8 cellular contexts compared by ENCODE assay signal in genomic region chr10:84194424-84195043, GRCh38. TPM values are rescaled to one million over a fixed set of nuclear protein-coding genes. Genes with fewer than 3 reads are reported as not detected.
DNase-seq lines count a peak whose midpoint lies in the region; ATAC-seq and TF ChIP-seq lines count a peak whose summit lies in the region.

TSS of gene CDHR1 (plus strand) at chr10:84194537. CDS start at chr10:84194761, 224 bp downstream.

- intact Hi-C loops in colonic mucosa (cut with DNase I) = no loop called here

- H3K23ac ChIP-seq in mesendoderm (ENCODE audit: low read length) = peak within 1 kb of the TSS; percentile 89

- H3K4me2 ChIP-seq in mesendoderm (ENCODE audit: low read length) = peak within 1 kb of the TSS; percentile 94

- no peak within 1 kb of the TSS for H2AK5ac ChIP-seq in mesendoderm (ENCODE audit: low read length)

- peak within 1 kb of the TSS; percentile 81 for H3K56ac ChIP-seq in mesendoderm (ENCODE audit: low read length)

- no peaks in the 10 kb centered on the region for H3K79me2 ChIP-seq in mesendoderm (ENCODE audit: control insufficient read depth, insufficient read depth, low read length)

- H3K9me3 Mint-ChIP-seq in T-cell = no peaks in the 10 kb centered on the region
- no peaks in the 10 kb centered on the region for H3K9me3 Mint-ChIP-seq in stimulated activated effector memory CD8-positive, alpha-beta T cell treated with anti-CD3 and anti-CD28 coated beads, Interleukin-12 subunit alpha, Interleukin-12 subunit beta, amount 100 ng/mL, for 72 hours

- H3K4me1 Mint-ChIP-seq in T-cell = peaks cover 16 to 25% (median 24%) of the 10 kb centered on the region in 3 donors
- peaks cover 21% of the 10 kb centered on the region for H3K4me1 Mint-ChIP-seq in stimulated activated effector memory CD8-positive, alpha-beta T cell treated with anti-CD3 and anti-CD28 coated beads, Interleukin-12 subunit alpha, Interleukin-12 subunit beta, amount 100 ng/mL, for 72 hours

- no peaks in the 10 kb centered on the region for H3K36me3 Mint-ChIP-seq in T-cell
- no peaks in the 10 kb centered on the region for H3K36me3 Mint-ChIP-seq in stimulated activated effector memory CD8-positive, alpha-beta T cell treated with anti-CD3 and anti-CD28 coated beads, Interleukin-12 subunit alpha, Interleukin-12 subunit beta, amount 100 ng/mL, for 72 hours

- CTCF ChIA-PET in T-cell (lab: Charles Lee) = interaction anchor here in 1 of 2 donors (1.9 kb wide), 1 partner anchor 47 kb away, joined by 5 read pairs; no protein-coding TSS in a partner anchor

- peaks cover 22 to 40% of the 10 kb centered on the region in 2 donors for H3K27me3 Mint-ChIP-seq in T-cell

- H2BK15ac ChIP-seq in mesendoderm (replicated peaks; ENCODE audit: low read depth) = no peak within 1 kb of the TSS

- H4K8ac ChIP-seq in mesendoderm (ENCODE audit: low read depth, low read length) = no peak within 1 kb of the TSS

- no peaks in the 10 kb centered on the region for H3K9me3 ChIP-seq in colonic mucosa

- no peak within 1 kb of the TSS for H2BK120ac ChIP-seq in mesendoderm (ENCODE audit: low read depth, low read length)

- DNase-seq in Ammon's horn (ENCODE audit: low spot score) = peak; percentile 50
- DNase-seq in T-cell = peak in 28 of 34 experiments; percentile 12 to 57 (median 36)
- DNase-seq in colonic mucosa = peak; percentile 79
- DNase-seq in mesendoderm = peak; percentile 65
- DNase-seq in stimulated activated effector memory CD8-positive, alpha-beta T cell treated with anti-CD3 and anti-CD28 coated beads, Interleukin-12 subunit alpha, Interleukin-12 subunit beta, amount 100 ng/mL, for 72 hours (ENCODE audit: low spot score in 2 of 2) = peak; percentile 38 to 72
- no peak for DNase-seq in HuH-7.5 (ENCODE audit: low spot score)

- TF ChIP-seq CTCF in colonic mucosa (IDR thresholded peaks at IDR 0.05) = no peak

- H3K36me3 ChIP-seq in colonic mucosa (no peaks in the 10 kb centered on the region), mesendoderm (ENCODE audit: control insufficient read depth, insufficient read depth, low read length) (no peaks in the 10 kb centered on the region)

- H3K27ac ChIP-seq in colonic mucosa (peak within 1 kb of the TSS; percentile 77), mesendoderm (ENCODE audit: low read depth, low read length) (no peak within 1 kb of the TSS)

- ATAC-seq in GM19023 (IDR thresholded peaks at IDR 0.05; ENCODE audit: unreplicated experiment) = peak; percentile 83
- peak; percentile 73 for ATAC-seq in HG03159 (IDR thresholded peaks at IDR 0.05; ENCODE audit: unreplicated experiment)
- peak; percentile 68 to 74 (median 70) for ATAC-seq in T-cell (replicated peaks in 1 of 4)
- ATAC-seq in stimulated activated effector memory CD8-positive, alpha-beta T cell treated with anti-CD3 and anti-CD28 coated beads, Interleukin-12 subunit alpha, Interleukin-12 subunit beta, amount 100 ng/mL, for 72 hours = peak; percentile 86

- H3K4me3 Mint-ChIP-seq in T-cell = peak within 1 kb of the TSS; percentile 58 to 62 (median 62)
- H3K4me3 Mint-ChIP-seq in stimulated activated effector memory CD8-positive, alpha-beta T cell treated with anti-CD3 and anti-CD28 coated beads, Interleukin-12 subunit alpha, Interleukin-12 subunit beta, amount 100 ng/mL, for 72 hours = peak within 1 kb of the TSS; percentile 61

- H3K18ac ChIP-seq in mesendoderm (ENCODE audit: low read length) = no peak within 1 kb of the TSS

- no peak within 1 kb of the TSS for H3K27ac Mint-ChIP-seq in T-cell
- H3K27ac Mint-ChIP-seq in stimulated activated effector memory CD8-positive, alpha-beta T cell treated with anti-CD3 and anti-CD28 coated beads, Interleukin-12 subunit alpha, Interleukin-12 subunit beta, amount 100 ng/mL, for 72 hours = peak within 1 kb of the TSS; percentile 32

- H3K27me3 ChIP-seq in colonic mucosa = no peaks in the 10 kb centered on the region
- H3K27me3 ChIP-seq in mesendoderm (ENCODE audit: insufficient read depth, low read length, poor library complexity) = peaks cover 18% of the 10 kb centered on the region

- no CpG with 5 or more reads among the region's 61 CpGs for WGBS in mesendoderm (ENCODE audit: extremely low coverage, insufficient coverage, low lambda C conversion rate)

- peaks cover 17% of the 10 kb centered on the region for H3K4me1 ChIP-seq in colonic mucosa
- no peaks in the 10 kb centered on the region for H3K4me1 ChIP-seq in mesendoderm (ENCODE audit: control insufficient read depth, low read depth, low read length)

- H2BK5ac ChIP-seq in mesendoderm (ENCODE audit: low read length) = no peak within 1 kb of the TSS

- H3K4me3 ChIP-seq in colonic mucosa = peak within 1 kb of the TSS; percentile 51
- H3K4me3 ChIP-seq in mesendoderm (ENCODE audit: low read length) = peak within 1 kb of the TSS; percentile 19

- no peaks in the 10 kb centered on the region for H3K79me1 ChIP-seq in mesendoderm (ENCODE audit: low read length)

- no peak within 1 kb of the TSS for H4K5ac ChIP-seq in mesendoderm (ENCODE audit: low read length)

- POLR2A ChIA-PET in T-cell (lab: Charles Lee) = interaction anchor here in 1 of 2 donors (0.7 kb wide), 1 partner anchor 55 kb away, joined by 4 read pairs; no protein-coding TSS in a partner anchor

- no peak within 1 kb of the TSS for H3K4ac ChIP-seq in mesendoderm (ENCODE audit: low read depth, low read length)

- H3K9ac ChIP-seq in colonic mucosa (ENCODE audit: low read depth in 2 of 2, low read length in 2 of 2) = peak within 1 kb of the TSS; percentile 69 to 76
- H3K9ac ChIP-seq in mesendoderm (ENCODE audit: low read length) = peak within 1 kb of the TSS; percentile 58

RNA-seq across cellular contexts. Expression of gene CDHR1, which starts in this region (rescaled TPM):
- 1 to 10 TPM in 3 of 5 donors, under 1 TPM in 2; 0.41 to 2.1 (median 1.1) TPM for total RNA-seq in T-cell
- 100 to 1,000 TPM in 1 of 2 donors, 10 to 100 TPM in 1; 99.3 to 105 TPM for total RNA-seq in colonic mucosa
- polyA plus RNA-seq in mesendoderm (2013, experiment 1 of 2) = 6.2 TPM
- 5.9 TPM for polyA plus RNA-seq in mesendoderm (2013, experiment 2 of 2)

Comparison
In these comparisons a context has a peak if more than half of its experiments do, and no peak if none do; other contexts are left out.
1. RNA of gene CDHR1 (total RNA-seq): 99.3 to 105 TPM in colonic mucosa; 0.41 to 2.1 TPM in T-cell; every median in the first group is over 10 times any median in the second.
2. Peak in every context shown above with its lines, with median percentiles within 50 percentile points of each other: ATAC-seq.